ENCODE assay signal across 18 cellular contexts in genomic region chrX:47877327-47877726, GRCh38. TPM values are rescaled to one million over a fixed set of nuclear protein-coding genes. Genes with fewer than 3 reads are reported as not detected.
DNase-seq lines count a peak whose midpoint lies in the region; ATAC-seq and TF ChIP-seq lines count a peak whose summit lies in the region.
"Had no signal": no experiment of that assay in that cellular context is flagged by ENCODE, and none has a peak within 500 bp of the region (broad histone marks: within the 10 kb centered on the region; RNA-seq: fewer than 3 reads in every experiment).

No MANE protein-coding gene starts in this region.

- no peaks in the 10 kb centered on the region; the same call in none of the 2 replicates for H3K36me3 ChIP-seq in GM06990 (ENCODE audit: control insufficient read depth, insufficient read depth, low read length)
- H3K36me3 ChIP-seq in MM.1S (replicated peaks; ENCODE audit: insufficient read depth, low read length): no peaks in the 10 kb centered on the region

- peak; percentile 18 for DNase-seq in GM06990 (ENCODE audit: extremely low read depth, insufficient read length)
- peak; percentile 86 for DNase-seq in MM.1S
- peak; percentile 68 for DNase-seq in myocyte (ENCODE audit: low read depth)
- no peak for DNase-seq in coronary artery (ENCODE audit: low spot score)
- no peak for DNase-seq in activated gamma-delta T cell (lab: John Stamatoyannopoulos, UW)
- no peak for DNase-seq in posterior vena cava (ENCODE audit: low spot score)
- no peak for DNase-seq in germinal center (ENCODE audit: low spot score)
- DNase-seq: AML-193; Calu3; CD4-positive, CD25-positive, alpha-beta regulatory T cell; DMS79; GOT3; MV-4-11; NCI-H1436; NCI-H2227 treated with DMSO at 0.1 percent for 48 hours; NCI-H526 treated with DMSO at 0.1 percent for 48 hours; PC-9 had no signal

- TF ChIP-seq CTCF in GM06990 (IDR thresholded peaks at IDR 0.05; ENCODE audit: insufficient read depth, low read length, poor library complexity, severe bottlenecking): no peak
- no peak for TF ChIP-seq CTCF in MM.1S (IDR thresholded peaks at IDR 0.05; ENCODE audit: low read length)
- no peak for TF ChIP-seq CTCF in coronary artery (IDR thresholded peaks at IDR 0.05)

- peaks cover 8% of the 10 kb centered on the region for H3F3A ChIP-seq in MM.1S (ENCODE audit: insufficient read depth, low read length)

- peak overlapping the region; percentile 75 for H2AFZ ChIP-seq in MM.1S (ENCODE audit: low read length)
- H2AFZ ChIP-seq: PC-9 had no signal

- H3K9ac ChIP-seq in MM.1S (ENCODE audit: low read length): peak overlapping the region; percentile 35; the same call in 1 of the 2 replicates

- no peaks in the 10 kb centered on the region for H3K79me2 ChIP-seq in MM.1S (ENCODE audit: low read length)

- peak overlapping the region; percentile 90 for H3K27ac ChIP-seq in MM.1S (ENCODE audit: low read length)
- H3K27ac ChIP-seq in coronary artery: no peak overlapping the region
- H3K27ac ChIP-seq: PC-9 had no signal

- peaks cover 19% of the 10 kb centered on the region for H3K4me1 ChIP-seq in MM.1S (ENCODE audit: low read length)

- H3K9me3 ChIP-seq in MM.1S (replicated peaks; ENCODE audit: insufficient read depth, low read length): no peaks in the 10 kb centered on the region

- H3K4me3 ChIP-seq in GM06990 (replicated peaks; ENCODE audit: low read depth, low read length) (no peak overlapping the region), MM.1S (ENCODE audit: low read length) (peak overlapping the region; percentile 44), coronary artery (no peak overlapping the region)
- H3K4me3 ChIP-seq: PC-9 had no signal

- intact Hi-C loops in posterior vena cava (cut with DNase I): no loop called here

- no peaks in the 10 kb centered on the region for H4K20me1 ChIP-seq in MM.1S (ENCODE audit: insufficient read depth, low read length)

- peak; percentile 72 for ATAC-seq in GM19395 (IDR thresholded peaks at IDR 0.05; ENCODE audit: unreplicated experiment)

- H3K4me2 ChIP-seq in MM.1S (ENCODE audit: low read depth, low read length): peak overlapping the region; percentile 68
- H3K4me2 ChIP-seq: PC-9 had no signal

- H3K27me3 ChIP-seq in GM06990 (replicated peaks; ENCODE audit: control insufficient read depth, insufficient read depth, low read length) (no peaks in the 10 kb centered on the region), MM.1S (replicated peaks; ENCODE audit: insufficient read depth, low read length) (no peaks in the 10 kb centered on the region)

- H3K9me2 ChIP-seq in MM.1S (replicated peaks; ENCODE audit: insufficient read depth, low read length): no peaks in the 10 kb centered on the region

RNA-seq across cellular contexts. Expression of gene ZNF81, which starts 40.6 kb away (rescaled TPM):
- total RNA-seq in myocyte (3.1 and 6.0 TPM in 2 replicates), posterior vena cava (10 to 100 TPM; 11.2 to 12.3 TPM)
- 5.0 TPM for polyA plus RNA-seq in myocyte (2012)

Comparison
In these comparisons a context has a peak if more than half of its experiments do, and no peak if none do; other contexts are left out.
1. DNase-seq: peak in GM06990 (single experiment), MM.1S (single experiment) and myocyte (single experiment); none in coronary artery (single experiment), activated gamma-delta T cell (single experiment), posterior vena cava (single experiment) and germinal center (single experiment).